In genomic region chr3:52298147-52299098, GRCh38 we compare ENCODE assay signal across 2 cellular contexts.
A peak's percentile ranks its signal among the peaks of the same experiment; 100 is the strongest.
TF ChIP-seq lines count a peak whose summit lies in the region.

No MANE protein-coding gene starts in this region.

TF ChIP-seq in GM23338, 12 proteins besides CTCF, POLR2A, EP300 and RAD21:
- no peak for TF ChIP-seq ETS1 (IDR thresholded peaks at IDR 0.05)
- no peak for TF ChIP-seq POLR2AphosphoS5 (IDR thresholded peaks at IDR 0.05; ENCODE audit: low read depth)
- TF ChIP-seq STAT1 (IDR thresholded peaks at IDR 0.05; ENCODE audit: unreplicated experiment): no peak
- no peak for TF ChIP-seq ZNF114 (CRISPR knock-in tag; IDR thresholded peaks at IDR 0.05)
- no peak for TF ChIP-seq EZH2phosphoT487 (IDR thresholded peaks at IDR 0.05; ENCODE audit: unreplicated experiment)
- TF ChIP-seq NANOG (IDR thresholded peaks at IDR 0.05; ENCODE audit: borderline replicate concordance): no peak
- no peak for TF ChIP-seq ZNF462 (CRISPR knock-in tag; IDR thresholded peaks at IDR 0.05)
- TF ChIP-seq REST (IDR thresholded peaks at IDR 0.05; ENCODE audit: unreplicated experiment): no peak
- no peak for TF ChIP-seq ZNF331 (CRISPR knock-in tag; IDR thresholded peaks at IDR 0.05; ENCODE audit: low read depth)
- no peak for TF ChIP-seq CREB1 (CRISPR knock-in tag; IDR thresholded peaks at IDR 0.05; ENCODE audit: low read depth)
- TF ChIP-seq JUNB (IDR thresholded peaks at IDR 0.05; ENCODE audit: unreplicated experiment): no peak
- no peak for TF ChIP-seq EZH2 (IDR thresholded peaks at IDR 0.05; ENCODE audit: low read depth, unreplicated experiment)

TF ChIP-seq in SK-N-SH, 30 proteins besides CTCF, POLR2A, EP300 and RAD21:
- TF ChIP-seq FOXJ3 (CRISPR knock-in tag; IDR thresholded peaks at IDR 0.05) (peak; percentile 35; the same call in 1 of the 2 replicates), YY1 (IDR thresholded peaks at IDR 0.05; ENCODE audit: low read depth) (no peak)
